1 cellular context compared by ENCODE assay signal in genomic region chr10:114087655-114088054, GRCh38.
TF ChIP-seq lines count a peak whose summit lies in the region.

No MANE protein-coding gene starts in this region.

TF ChIP-seq in GM12878, 131 proteins besides CTCF, POLR2A, EP300 and RAD21 (continued from another document):
- TF ChIP-seq, protein P1, sequence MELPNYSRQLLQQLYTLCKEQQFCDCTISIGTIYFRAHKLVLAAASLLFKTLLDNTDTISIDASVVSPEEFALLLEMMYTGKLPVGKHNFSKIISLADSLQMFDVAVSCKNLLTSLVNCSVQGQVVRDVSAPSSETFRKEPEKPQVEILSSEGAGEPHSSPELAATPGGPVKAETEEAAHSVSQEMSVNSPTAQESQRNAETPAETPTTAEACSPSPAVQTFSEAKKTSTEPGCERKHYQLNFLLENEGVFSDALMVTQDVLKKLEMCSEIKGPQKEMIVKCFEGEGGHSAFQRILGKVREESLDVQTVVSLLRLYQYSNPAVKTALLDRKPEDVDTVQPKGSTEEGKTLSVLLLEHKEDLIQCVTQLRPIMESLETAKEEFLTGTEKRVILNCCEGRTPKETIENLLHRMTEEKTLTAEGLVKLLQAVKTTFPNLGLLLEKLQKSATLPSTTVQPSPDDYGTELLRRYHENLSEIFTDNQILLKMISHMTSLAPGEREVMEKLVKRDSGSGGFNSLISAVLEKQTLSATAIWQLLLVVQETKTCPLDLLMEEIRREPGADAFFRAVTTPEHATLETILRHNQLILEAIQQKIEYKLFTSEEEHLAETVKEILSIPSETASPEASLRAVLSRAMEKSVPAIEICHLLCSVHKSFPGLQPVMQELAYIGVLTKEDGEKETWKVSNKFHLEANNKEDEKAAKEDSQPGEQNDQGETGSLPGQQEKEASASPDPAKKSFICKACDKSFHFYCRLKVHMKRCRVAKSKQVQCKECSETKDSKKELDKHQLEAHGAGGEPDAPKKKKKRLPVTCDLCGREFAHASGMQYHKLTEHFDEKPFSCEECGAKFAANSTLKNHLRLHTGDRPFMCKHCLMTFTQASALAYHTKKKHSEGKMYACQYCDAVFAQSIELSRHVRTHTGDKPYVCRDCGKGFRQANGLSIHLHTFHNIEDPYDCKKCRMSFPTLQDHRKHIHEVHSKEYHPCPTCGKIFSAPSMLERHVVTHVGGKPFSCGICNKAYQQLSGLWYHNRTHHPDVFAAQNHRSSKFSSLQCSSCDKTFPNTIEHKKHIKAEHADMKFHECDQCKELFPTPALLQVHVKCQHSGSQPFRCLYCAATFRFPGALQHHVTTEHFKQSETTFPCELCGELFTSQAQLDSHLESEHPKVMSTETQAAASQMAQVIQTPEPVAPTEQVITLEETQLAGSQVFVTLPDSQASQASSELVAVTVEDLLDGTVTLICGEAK (IDR thresholded peaks at IDR 0.05; ENCODE audit: borderline replicate concordance), result no peak
- TF ChIP-seq SKIL (IDR thresholded peaks at IDR 0.05; ENCODE audit: low read depth, poor library complexity, severe bottlenecking) (no peak), E2F4 (IDR thresholded peaks at IDR 0.05; ENCODE audit: low read depth, low read length) (no peak), HCFC1 (IDR thresholded peaks at IDR 0.05; ENCODE audit: low read length) (no peak), RCOR1 (conservative IDR thresholded peaks at IDR 0.05; ENCODE audit: low read depth, low read length) (no peak), PAX5 (IDR thresholded peaks at IDR 0.05; ENCODE audit: borderline replicate concordance, low read depth, low read length) (no peak), CBX3 (IDR thresholded peaks at IDR 0.05; ENCODE audit: borderline replicate concordance, low read depth) (no peak), BCL11A (IDR thresholded peaks at IDR 0.05; ENCODE audit: low read depth, low read length) (no peak), RUNX3 (IDR thresholded peaks at IDR 0.05; ENCODE audit: low read length) (no peak)
- TF ChIP-seq, protein P2, sequence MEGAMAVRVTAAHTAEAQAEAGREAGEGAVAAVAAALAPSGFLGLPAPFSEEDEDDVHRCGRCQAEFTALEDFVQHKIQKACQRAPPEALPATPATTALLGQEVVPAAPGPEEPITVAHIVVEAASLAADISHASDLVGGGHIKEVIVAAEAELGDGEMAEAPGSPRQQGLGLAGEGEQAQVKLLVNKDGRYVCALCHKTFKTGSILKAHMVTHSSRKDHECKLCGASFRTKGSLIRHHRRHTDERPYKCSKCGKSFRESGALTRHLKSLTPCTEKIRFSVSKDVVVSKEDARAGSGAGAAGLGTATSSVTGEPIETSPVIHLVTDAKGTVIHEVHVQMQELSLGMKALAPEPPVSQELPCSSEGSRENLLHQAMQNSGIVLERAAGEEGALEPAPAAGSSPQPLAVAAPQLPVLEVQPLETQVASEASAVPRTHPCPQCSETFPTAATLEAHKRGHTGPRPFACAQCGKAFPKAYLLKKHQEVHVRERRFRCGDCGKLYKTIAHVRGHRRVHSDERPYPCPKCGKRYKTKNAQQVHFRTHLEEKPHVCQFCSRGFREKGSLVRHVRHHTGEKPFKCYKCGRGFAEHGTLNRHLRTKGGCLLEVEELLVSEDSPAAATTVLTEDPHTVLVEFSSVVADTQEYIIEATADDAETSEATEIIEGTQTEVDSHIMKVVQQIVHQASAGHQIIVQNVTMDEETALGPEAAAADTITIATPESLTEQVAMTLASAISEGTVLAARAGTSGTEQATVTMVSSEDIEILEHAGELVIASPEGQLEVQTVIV (IDR thresholded peaks at IDR 0.05; ENCODE audit: borderline replicate concordance, partially characterized antibody), result no peak
- TF ChIP-seq, protein P3, sequence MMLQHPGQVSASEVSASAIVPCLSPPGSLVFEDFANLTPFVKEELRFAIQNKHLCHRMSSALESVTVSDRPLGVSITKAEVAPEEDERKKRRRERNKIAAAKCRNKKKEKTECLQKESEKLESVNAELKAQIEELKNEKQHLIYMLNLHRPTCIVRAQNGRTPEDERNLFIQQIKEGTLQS (IDR thresholded peaks at IDR 0.05; ENCODE audit: borderline replicate concordance, extremely low read depth, low read depth, low read length), result no peak
- TF ChIP-seq, protein P4, sequence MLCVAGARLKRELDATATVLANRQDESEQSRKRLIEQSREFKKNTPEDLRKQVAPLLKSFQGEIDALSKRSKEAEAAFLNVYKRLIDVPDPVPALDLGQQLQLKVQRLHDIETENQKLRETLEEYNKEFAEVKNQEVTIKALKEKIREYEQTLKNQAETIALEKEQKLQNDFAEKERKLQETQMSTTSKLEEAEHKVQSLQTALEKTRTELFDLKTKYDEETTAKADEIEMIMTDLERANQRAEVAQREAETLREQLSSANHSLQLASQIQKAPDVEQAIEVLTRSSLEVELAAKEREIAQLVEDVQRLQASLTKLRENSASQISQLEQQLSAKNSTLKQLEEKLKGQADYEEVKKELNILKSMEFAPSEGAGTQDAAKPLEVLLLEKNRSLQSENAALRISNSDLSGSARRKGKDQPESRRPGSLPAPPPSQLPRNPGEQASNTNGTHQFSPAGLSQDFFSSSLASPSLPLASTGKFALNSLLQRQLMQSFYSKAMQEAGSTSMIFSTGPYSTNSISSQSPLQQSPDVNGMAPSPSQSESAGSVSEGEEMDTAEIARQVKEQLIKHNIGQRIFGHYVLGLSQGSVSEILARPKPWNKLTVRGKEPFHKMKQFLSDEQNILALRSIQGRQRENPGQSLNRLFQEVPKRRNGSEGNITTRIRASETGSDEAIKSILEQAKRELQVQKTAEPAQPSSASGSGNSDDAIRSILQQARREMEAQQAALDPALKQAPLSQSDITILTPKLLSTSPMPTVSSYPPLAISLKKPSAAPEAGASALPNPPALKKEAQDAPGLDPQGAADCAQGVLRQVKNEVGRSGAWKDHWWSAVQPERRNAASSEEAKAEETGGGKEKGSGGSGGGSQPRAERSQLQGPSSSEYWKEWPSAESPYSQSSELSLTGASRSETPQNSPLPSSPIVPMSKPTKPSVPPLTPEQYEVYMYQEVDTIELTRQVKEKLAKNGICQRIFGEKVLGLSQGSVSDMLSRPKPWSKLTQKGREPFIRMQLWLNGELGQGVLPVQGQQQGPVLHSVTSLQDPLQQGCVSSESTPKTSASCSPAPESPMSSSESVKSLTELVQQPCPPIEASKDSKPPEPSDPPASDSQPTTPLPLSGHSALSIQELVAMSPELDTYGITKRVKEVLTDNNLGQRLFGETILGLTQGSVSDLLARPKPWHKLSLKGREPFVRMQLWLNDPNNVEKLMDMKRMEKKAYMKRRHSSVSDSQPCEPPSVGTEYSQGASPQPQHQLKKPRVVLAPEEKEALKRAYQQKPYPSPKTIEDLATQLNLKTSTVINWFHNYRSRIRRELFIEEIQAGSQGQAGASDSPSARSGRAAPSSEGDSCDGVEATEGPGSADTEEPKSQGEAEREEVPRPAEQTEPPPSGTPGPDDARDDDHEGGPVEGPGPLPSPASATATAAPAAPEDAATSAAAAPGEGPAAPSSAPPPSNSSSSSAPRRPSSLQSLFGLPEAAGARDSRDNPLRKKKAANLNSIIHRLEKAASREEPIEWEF (IDR thresholded peaks at IDR 0.05; ENCODE audit: insufficient replicate concordance, low read depth, low read length), result no peak
